23 cellular contexts compared by ENCODE assay signal in the genomic region with DNA sequence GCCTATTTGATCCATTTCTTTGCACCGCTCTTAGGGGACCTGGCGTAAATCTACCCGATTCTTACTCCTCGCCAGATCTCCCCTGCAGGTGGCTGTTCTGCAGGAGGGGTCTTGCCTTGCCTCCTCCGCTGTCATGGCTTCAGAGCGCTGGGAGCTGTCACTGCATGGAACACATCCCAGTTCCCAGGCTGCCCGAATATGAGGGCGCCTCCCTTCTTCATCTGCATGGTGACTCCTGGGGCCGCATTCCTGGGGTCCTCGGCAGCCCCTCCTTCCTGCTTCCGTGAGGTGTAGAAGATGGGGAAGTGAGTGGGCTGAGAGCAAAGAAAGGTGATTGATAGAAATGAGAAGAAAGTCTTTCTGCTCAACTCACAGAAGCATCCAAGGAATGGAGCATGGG. TPM values are rescaled to one million over a fixed set of nuclear protein-coding genes. Genes with fewer than 3 reads are reported as not detected.
A peak's percentile ranks its signal among the peaks of the same experiment; 100 is the strongest.
DNase-seq lines count a peak whose midpoint lies in the region; ATAC-seq and TF ChIP-seq lines count a peak whose summit lies in the region.
"Had no signal": no experiment of that assay in that cellular context is flagged by ENCODE, and none has a peak within 500 bp of the region (broad histone marks: within the 10 kb centered on the region; RNA-seq: fewer than 3 reads in every experiment).

No MANE protein-coding gene starts in this region.

- no peaks in the 10 kb centered on the region for H3K9me3 Mint-ChIP-seq in IgD-negative memory B cell
- no peaks in the 10 kb centered on the region for H3K9me3 Mint-ChIP-seq in mesothelial cell of epicardium
- H3K9me3 Mint-ChIP-seq: CD8-positive, alpha-beta T cell had no signal

- peaks cover 70% of the 10 kb centered on the region for H3K4me1 ChIP-seq in OCI-LY7 (ENCODE audit: insufficient read depth, low read length, poor library complexity, severe bottlenecking)

- H2AFZ ChIP-seq in OCI-LY7 (ENCODE audit: low read length), result peak overlapping the region; percentile 98; the same call in 1 of the 2 replicates
- H2AFZ ChIP-seq: PC-9 had no signal

- BruUV-seq in OCI-LY7 (replicated peaks; lab: Mats Ljungman, UMichigan), result TSS peak; percentile 90

- peak overlapping the region; percentile 0 to 67 (median 28) for H3K27ac Mint-ChIP-seq in IgD-negative memory B cell
- H3K27ac Mint-ChIP-seq in mesothelial cell of epicardium, result peak overlapping the region; percentile 51
- H3K27ac Mint-ChIP-seq: CD8-positive, alpha-beta T cell had no signal

- CTCF ChIA-PET in OCI-LY7 (lab: Charles Lee; ENCODE audit: unreplicated experiment), result interaction anchor here (1.3 kb wide), 1 partner anchor 706 kb away, joined by 5 read pairs; no protein-coding TSS in a partner anchor

- TF ChIP-seq CTCF in GM06990 (IDR thresholded peaks at IDR 0.05; ENCODE audit: insufficient read depth, low read length, poor library complexity, severe bottlenecking), result no peak
- no peak for TF ChIP-seq CTCF in OCI-LY7 (conservative IDR thresholded peaks at IDR 0.05; ENCODE audit: low read length)
- TF ChIP-seq CTCF in mesothelial cell of epicardium (IDR thresholded peaks at IDR 0.05; ENCODE audit: unreplicated experiment), result no peak

- ATAC-seq in HG03457 (IDR thresholded peaks at IDR 0.05; ENCODE audit: unreplicated experiment) (no peak), HG03432 (IDR thresholded peaks at IDR 0.05; ENCODE audit: unreplicated experiment) (no peak)
- ATAC-seq: CD8-positive, alpha-beta T cell; HCT116; SK-N-SH treated with all-trans-retinoic acid at 6 μM for 48 hours had no signal

- peak overlapping the region; percentile 81 to 94 (median 87) for H3K4me3 Mint-ChIP-seq in IgD-negative memory B cell
- H3K4me3 Mint-ChIP-seq in mesothelial cell of epicardium, result peak overlapping the region; percentile 22
- H3K4me3 Mint-ChIP-seq: CD8-positive, alpha-beta T cell had no signal

- H3K27me3 Mint-ChIP-seq in IgD-negative memory B cell (peaks cover 22% of the 10 kb centered on the region), mesothelial cell of epicardium (ENCODE audit: low read depth) (no peaks in the 10 kb centered on the region)

- H3K9me2 ChIP-seq in OCI-LY7 (ENCODE audit: insufficient read depth, low read length), result no peaks in the 10 kb centered on the region

- H3K4me1 Mint-ChIP-seq in IgD-negative memory B cell (peaks cover 22 to 36% (median 23%) of the 10 kb centered on the region in 3 donors), mesothelial cell of epicardium (peaks cover 50% of the 10 kb centered on the region)

- peak overlapping the region; percentile 98 for H3K27ac ChIP-seq in OCI-LY7 (ENCODE audit: low read depth, low read length, poor library complexity, severe bottlenecking)
- H3K27ac ChIP-seq: BLaER1, PC-9, RWPE1 had no signal

- H3K79me2 ChIP-seq in OCI-LY7 (ENCODE audit: insufficient read depth, low read depth, low read length), result peaks cover 6% of the 10 kb centered on the region; the same call in 1 of the 2 replicates

- H3K27me3 ChIP-seq in GM06990 (replicated peaks; ENCODE audit: control insufficient read depth, insufficient read depth, low read length), result no peaks in the 10 kb centered on the region
- H3K27me3 ChIP-seq: BLaER1, MG63 had no signal

- POLR2A ChIA-PET in OCI-LY7 (lab: Charles Lee), result interaction anchor here (0.6 to 1.8 kb wide), 3 partner anchors 27 to 1008 kb away, joined by 3 to 11 read pairs (median 3); partner anchors contain the start of gene COPS8

- no peaks in the 10 kb centered on the region for H3K36me3 ChIP-seq in GM06990 (ENCODE audit: control insufficient read depth, insufficient read depth, low read length)
- H3K36me3 ChIP-seq in OCI-LY7 (ENCODE audit: insufficient read depth, low read length), result no peaks in the 10 kb centered on the region
- H3K36me3 ChIP-seq: BLaER1, MG63 had no signal

- H3K4me3 ChIP-seq in GM06990 (replicated peaks; ENCODE audit: low read depth, low read length), result peak overlapping the region; percentile 44
- peak overlapping the region; percentile 64 for H3K4me3 ChIP-seq in OCI-LY7 (ENCODE audit: low read depth, low read length, poor library complexity, severe bottlenecking)
- H3K4me3 ChIP-seq: BLaER1, MG63, PC-9 had no signal

- no peaks in the 10 kb centered on the region for H4K20me1 ChIP-seq in OCI-LY7 (ENCODE audit: insufficient read depth, low read length)
- H4K20me1 ChIP-seq: BLaER1 had no signal

- peaks cover 1% of the 10 kb centered on the region for H3K36me3 Mint-ChIP-seq in IgD-negative memory B cell
- no peaks in the 10 kb centered on the region for H3K36me3 Mint-ChIP-seq in mesothelial cell of epicardium
- H3K36me3 Mint-ChIP-seq: CD8-positive, alpha-beta T cell had no signal

- DNase-seq in GM06990 (ENCODE audit: extremely low read depth, insufficient read length) (no peak), OCI-LY7 (ENCODE audit: low spot score) (peak; percentile 46), mesothelial cell of epicardium (ENCODE audit: low spot score in 2 of 2, unreplicated experiment in 2 of 2) (no peak), C1 segment of cervical spinal cord (lab: John Stamatoyannopoulos, UW) (no peak), activated gamma-delta T cell treated with Interleukin-2 at 50 U/mL for 16 hours (no peak)
- DNase-seq: Calu3; CD8-positive, alpha-beta T cell; EL; Kasumi-1; MG63; NCI-H1105; NCI-H1694; NCI-H2081 treated with DMSO at 0.1 percent for 48 hours; NCI-H774; PC-9; SIG-M5 had no signal

- peak overlapping the region; percentile 87 for H3K4me2 ChIP-seq in OCI-LY7 (ENCODE audit: low read length)
- H3K4me2 ChIP-seq: BLaER1, PC-9 had no signal

- intact Hi-C loops in OCI-LY7 (cut with micrococcal nuclease; ENCODE audit: unreplicated experiment), result no loop called here

- no peaks in the 10 kb centered on the region for H3K9me3 ChIP-seq in OCI-LY7 (ENCODE audit: low read length)
- H3K9me3 ChIP-seq: BLaER1, MG63 had no signal

RNA-seq across cellular contexts. Expression of gene COPS8, which starts 27.3 kb away (rescaled TPM):
- polyA plus RNA-seq in IgD-negative memory B cell, result 51.1 TPM
- 113 and 117 TPM in 2 replicates for total RNA-seq in OCI-LY7 (2014; rRNA removed; shearing (Covaris generic))
- 57.6 and 58.8 TPM in 2 replicates for total RNA-seq in OCI-LY7 (2022)
- total RNA-seq in mesothelial cell of epicardium, result 54.5 to 59.8 TPM (median 59.7 TPM) in 3 replicates
